24 cellular contexts compared by ENCODE assay signal in genomic region chr4:15194520-15194919, GRCh38.
"Had no signal": no experiment of that assay in that cellular context is flagged by ENCODE, and none has a peak within 500 bp of the region (broad histone marks: within the 10 kb centered on the region; RNA-seq: fewer than 3 reads in every experiment).

No MANE protein-coding gene starts in this region.

- H3K4me1 Mint-ChIP-seq: activated CD4-positive, alpha-beta T cell treated with anti-CD3 and anti-CD28 coated beads, Interleukin-2, amount 10 ng/mL, durations not matched to agents 7 days and 5 days had no signal

- H3K9me3 Mint-ChIP-seq: activated CD4-positive, alpha-beta memory T cell treated with anti-CD3 and anti-CD28 coated beads for 36 hours; activated CD4-positive, alpha-beta T cell treated with anti-CD3 and anti-CD28 coated beads, Interleukin-2, amount 10 ng/mL, durations not matched to agents 7 days and 5 days; activated naive CD4-positive, alpha-beta T cell treated with anti-CD3 and anti-CD28 coated beads for 36 hours; activated T-cell treated with anti-CD3 and anti-CD28 coated beads, Interleukin-2, amount 50 U/mL, for 4 hours; T-helper 1 cell treated with Interleukin-12 subunit alpha and Interleukin-12 subunit beta and Interleukin-4 antibody, amounts not matched to agents 30 μg/mL and 1 μg/mL, for 36 hours had no signal

- H3K27me3 ChIP-seq: adrenal gland, body of pancreas, cardiac muscle cell, SJSA1 had no signal

- H3K27me3 Mint-ChIP-seq: activated CD4-positive, alpha-beta memory T cell treated with anti-CD3 and anti-CD28 coated beads for 36 hours; activated CD4-positive, alpha-beta T cell treated with anti-CD3 and anti-CD28 coated beads, Interleukin-2, amount 10 ng/mL, durations not matched to agents 7 days and 5 days; activated naive CD8-positive, alpha-beta T cell had no signal

- H3K27ac ChIP-seq: adrenal gland, body of pancreas, cardiac muscle cell, SJSA1 had no signal

- ATAC-seq: activated T-cell treated with anti-CD3 and anti-CD28 coated beads, Interleukin-2, amount 50 U/mL, for 4 hours; body of pancreas; PC-3; SK-N-SH treated with all-trans-retinoic acid at 6 μM for 48 hours had no signal

- H3K36me3 ChIP-seq: adrenal gland, cardiac muscle cell, SJSA1 had no signal

- H3K36me3 Mint-ChIP-seq: activated CD4-positive, alpha-beta memory T cell treated with anti-CD3 and anti-CD28 coated beads for 36 hours; activated naive CD8-positive, alpha-beta T cell had no signal

- H3K9me3 ChIP-seq: adrenal gland, body of pancreas, SJSA1 had no signal

- H3K4me1 ChIP-seq: body of pancreas, SJSA1 had no signal

- H3K27ac Mint-ChIP-seq: activated CD4-positive, alpha-beta memory T cell treated with anti-CD3 and anti-CD28 coated beads for 36 hours; activated CD4-positive, alpha-beta T cell treated with anti-CD3 and anti-CD28 coated beads, Interleukin-2, amount 10 ng/mL, durations not matched to agents 7 days and 5 days; activated naive CD4-positive, alpha-beta T cell treated with anti-CD3 and anti-CD28 coated beads for 36 hours; activated naive CD8-positive, alpha-beta T cell; T-helper 1 cell treated with Interleukin-12 subunit alpha and Interleukin-12 subunit beta and Interleukin-4 antibody, amounts not matched to agents 30 μg/mL and 1 μg/mL, for 36 hours had no signal

- FAIRE-seq: RCC 7860 had no signal

- H3K4me3 ChIP-seq: adrenal gland, body of pancreas, cardiac muscle cell, SJSA1 had no signal

- DNase-seq: activated CD4-positive, alpha-beta memory T cell treated with anti-CD3 and anti-CD28 coated beads for 36 hours; activated CD4-positive, alpha-beta T cell treated with anti-CD3 and anti-CD28 coated beads, Interleukin-2, amount 10 ng/mL, durations not matched to agents 7 days and 5 days; activated CD4-positive, CD25-positive, alpha-beta regulatory T cell; activated CD8-positive, alpha-beta memory T cell treated with anti-CD3 and anti-CD28 coated beads for 24 hours; activated gamma-delta T cell; activated naive CD4-positive, alpha-beta T cell treated with anti-CD3 and anti-CD28 coated beads for 36 hours; activated T-cell treated with anti-CD3 and anti-CD28 coated beads, Interleukin-2, amount 50 U/mL, for 4 hours; adrenal gland; anterior cingulate cortex; body of pancreas; MM.1S; NCI-H1048; NCI-H1930; NCI-H2171; NCI-H2227 treated with DMSO at 0.1 percent for 48 hours; NCI-H510A treated with DMSO at 0.1 percent for 48 hours; PC-3; SHP77 had no signal

- H3K4me3 Mint-ChIP-seq: activated CD4-positive, alpha-beta memory T cell treated with anti-CD3 and anti-CD28 coated beads for 36 hours; activated CD4-positive, alpha-beta T cell treated with anti-CD3 and anti-CD28 coated beads, Interleukin-2, amount 10 ng/mL, durations not matched to agents 7 days and 5 days; activated naive CD4-positive, alpha-beta T cell treated with anti-CD3 and anti-CD28 coated beads for 36 hours; activated naive CD8-positive, alpha-beta T cell; activated T-cell treated with anti-CD3 and anti-CD28 coated beads, Interleukin-2, amount 50 U/mL, for 4 hours; T-helper 1 cell treated with Interleukin-12 subunit alpha and Interleukin-12 subunit beta and Interleukin-4 antibody, amounts not matched to agents 30 μg/mL and 1 μg/mL, for 36 hours had no signal
